Comparison of ENCODE assay signal across 8 cellular contexts in genomic region chr10:72248477-72249151, GRCh38. TPM values are rescaled to one million over a fixed set of nuclear protein-coding genes. Genes with fewer than 3 reads are reported as not detected.
A peak's percentile ranks its signal among the peaks of the same experiment; 100 is the strongest.
DNase-seq lines count a peak whose midpoint lies in the region; ATAC-seq lines count a peak whose summit lies in the region.

No MANE protein-coding gene starts in this region.

- H3K36me3 ChIP-seq in mesodermal cell (ENCODE audit: control insufficient read depth, insufficient read depth, low read length): no peaks in the 10 kb centered on the region

- H3K36me3 Mint-ChIP-seq in activated CD4-positive, alpha-beta T cell treated with anti-CD3 and anti-CD28 coated beads, Interleukin-2, amount 10 ng/mL, durations not matched to agents 7 days and 5 days (ENCODE audit: low read depth): peaks cover 3% of the 10 kb centered on the region

- CTCF ChIA-PET in activated CD4-positive, alpha-beta T cell treated with anti-CD3 and anti-CD28 coated beads, Interleukin-2, amount 10 ng/mL, durations not matched to agents 7 days and 5 days (lab: Charles Lee): interaction anchor here (0.6 to 3.6 kb wide), 7 partner anchors 9 to 200 kb away, joined by 3 to 28 read pairs (median 5); no protein-coding TSS in a partner anchor

- peak overlapping the region; percentile 93 for H3K27ac Mint-ChIP-seq in activated CD4-positive, alpha-beta T cell treated with anti-CD3 and anti-CD28 coated beads, Interleukin-2, amount 10 ng/mL, durations not matched to agents 7 days and 5 days

- H3K4me1 ChIP-seq in mesodermal cell (ENCODE audit: control insufficient read depth, insufficient read depth, low read length, poor library complexity, severe bottlenecking): peaks cover 25% of the 10 kb centered on the region

- H3K4me3 Mint-ChIP-seq in activated CD4-positive, alpha-beta T cell treated with anti-CD3 and anti-CD28 coated beads, Interleukin-2, amount 10 ng/mL, durations not matched to agents 7 days and 5 days: peak overlapping the region; percentile 72

- H3K9me3 ChIP-seq in mesodermal cell (ENCODE audit: control insufficient read depth, low read length): no peaks in the 10 kb centered on the region

- peaks cover 83% of the 10 kb centered on the region for H3K4me1 Mint-ChIP-seq in activated CD4-positive, alpha-beta T cell treated with anti-CD3 and anti-CD28 coated beads, Interleukin-2, amount 10 ng/mL, durations not matched to agents 7 days and 5 days

- peak; percentile 96 for DNase-seq in G401 (ENCODE audit: low spot score)
- DNase-seq in Jurkat, Clone E6-1 (ENCODE audit: low read depth, low spot score): peak; percentile 95
- DNase-seq in activated CD4-positive, alpha-beta T cell treated with anti-CD3 and anti-CD28 coated beads, Interleukin-2, amount 10 ng/mL, durations not matched to agents 7 days and 5 days: peak; percentile 87
- peak; percentile 96 to 100 for DNase-seq in dermis microvascular lymphatic vessel endothelial cell (ENCODE audit: low read depth in 2 of 2)
- DNase-seq in stimulated activated CD8-positive, alpha-beta memory T cell treated with anti-CD3 and anti-CD28 coated beads, Interleukin-4, amount 100 ng/mL, for 4 hours (ENCODE audit: low read depth in 2 of 2, low spot score in 1 of 2): peak; percentile 31 to 39
- DNase-seq in NCI-H128 (lab: John Stamatoyannopoulos, UW; ENCODE audit: unreplicated experiment): no peak

- POLR2A ChIA-PET in activated CD4-positive, alpha-beta T cell treated with anti-CD3 and anti-CD28 coated beads, Interleukin-2, amount 10 ng/mL, durations not matched to agents 7 days and 5 days (lab: Charles Lee): interaction anchor here (0.6 to 1.6 kb wide), 6 partner anchors 10 to 85 kb away, joined by 3 to 12 read pairs (median 5); no protein-coding TSS in a partner anchor

- peak overlapping the region; percentile 50 for H3K4me3 ChIP-seq in Jurkat, Clone E6-1 (ENCODE audit: low read length)
- no peak overlapping the region for H3K4me3 ChIP-seq in mesodermal cell (ENCODE audit: extremely low read depth, insufficient read depth, low read length, poor library complexity, severe bottlenecking)

- peak; percentile 77 for ATAC-seq in GM21528 (IDR thresholded peaks at IDR 0.05; ENCODE audit: low FRiP score, unreplicated experiment)

- WGBS in mesodermal cell (ENCODE audit: insufficient coverage in 2 of 2), 2 experiments: 41 to 49% methylated on average over 9 of the region's 10 CpGs

- no peaks in the 10 kb centered on the region for H3K27me3 Mint-ChIP-seq in activated CD4-positive, alpha-beta T cell treated with anti-CD3 and anti-CD28 coated beads, Interleukin-2, amount 10 ng/mL, durations not matched to agents 7 days and 5 days

- no peaks in the 10 kb centered on the region for H3K9me3 Mint-ChIP-seq in activated CD4-positive, alpha-beta T cell treated with anti-CD3 and anti-CD28 coated beads, Interleukin-2, amount 10 ng/mL, durations not matched to agents 7 days and 5 days

- in situ Hi-C loops in G401 (cut with HindIII; ENCODE audit: low sequenced_read_pairs): no loop called here

- peak overlapping the region; percentile 59 for H3K27ac ChIP-seq in mesodermal cell (ENCODE audit: low read depth, low read length, severe bottlenecking)

RNA-seq across cellular contexts. Expression of gene DDIT4, which starts 25.1 kb away (rescaled TPM):
- total RNA-seq in G401 (2014; rRNA removed; shearing (Covaris generic)): 192 and 262 TPM in 2 replicates
- polyA plus RNA-seq in Jurkat, Clone E6-1 (2012; ENCODE audit: insufficient read depth, insufficient read length): 55.7 TPM
- 100 to 1,000 TPM; 166 to 189 TPM for total RNA-seq in activated CD4-positive, alpha-beta T cell treated with anti-CD3 and anti-CD28 coated beads, Interleukin-2, amount 10 ng/mL, durations not matched to agents 7 days and 5 days
- 128 and 193 TPM in 2 replicates for total RNA-seq in dermis microvascular lymphatic vessel endothelial cell
- polyA plus RNA-seq in mesodermal cell (2013, experiment 1 of 2): 56.3 TPM
- 59.6 TPM for polyA plus RNA-seq in mesodermal cell (2013, experiment 2 of 2)

RNA-seq across cellular contexts. Expression of gene ASCC1, which starts 32.5 kb away (rescaled TPM):
- 14.1 and 19.6 TPM in 2 replicates for total RNA-seq in G401 (2014; rRNA removed; shearing (Covaris generic))
- polyA plus RNA-seq in Jurkat, Clone E6-1 (2012; ENCODE audit: insufficient read depth, insufficient read length): 52.2 TPM
- 10 to 100 TPM; 24.8 to 35.6 TPM for total RNA-seq in activated CD4-positive, alpha-beta T cell treated with anti-CD3 and anti-CD28 coated beads, Interleukin-2, amount 10 ng/mL, durations not matched to agents 7 days and 5 days
- 23.5 and 26.2 TPM in 2 replicates for total RNA-seq in dermis microvascular lymphatic vessel endothelial cell
- 34.4 TPM for polyA plus RNA-seq in mesodermal cell (2013, experiment 1 of 2)
- 39.1 TPM for polyA plus RNA-seq in mesodermal cell (2013, experiment 2 of 2)

RNA-seq across cellular contexts. Expression of gene ANAPC16, which starts 32.8 kb away (rescaled TPM):
- 105 and 108 TPM in 2 replicates for total RNA-seq in G401 (2014; rRNA removed; shearing (Covaris generic))
- 95.9 TPM for polyA plus RNA-seq in Jurkat, Clone E6-1 (2012; ENCODE audit: insufficient read depth, insufficient read length)
- 10 to 100 TPM; 82.9 to 87.1 TPM for total RNA-seq in activated CD4-positive, alpha-beta T cell treated with anti-CD3 and anti-CD28 coated beads, Interleukin-2, amount 10 ng/mL, durations not matched to agents 7 days and 5 days
- 43.3 and 69.7 TPM in 2 replicates for total RNA-seq in dermis microvascular lymphatic vessel endothelial cell
- 64.0 TPM for polyA plus RNA-seq in mesodermal cell (2013, experiment 1 of 2)
- polyA plus RNA-seq in mesodermal cell (2013, experiment 2 of 2): 65.5 TPM
